ENCODE assay signal across 8 cellular contexts in the genomic region with DNA sequence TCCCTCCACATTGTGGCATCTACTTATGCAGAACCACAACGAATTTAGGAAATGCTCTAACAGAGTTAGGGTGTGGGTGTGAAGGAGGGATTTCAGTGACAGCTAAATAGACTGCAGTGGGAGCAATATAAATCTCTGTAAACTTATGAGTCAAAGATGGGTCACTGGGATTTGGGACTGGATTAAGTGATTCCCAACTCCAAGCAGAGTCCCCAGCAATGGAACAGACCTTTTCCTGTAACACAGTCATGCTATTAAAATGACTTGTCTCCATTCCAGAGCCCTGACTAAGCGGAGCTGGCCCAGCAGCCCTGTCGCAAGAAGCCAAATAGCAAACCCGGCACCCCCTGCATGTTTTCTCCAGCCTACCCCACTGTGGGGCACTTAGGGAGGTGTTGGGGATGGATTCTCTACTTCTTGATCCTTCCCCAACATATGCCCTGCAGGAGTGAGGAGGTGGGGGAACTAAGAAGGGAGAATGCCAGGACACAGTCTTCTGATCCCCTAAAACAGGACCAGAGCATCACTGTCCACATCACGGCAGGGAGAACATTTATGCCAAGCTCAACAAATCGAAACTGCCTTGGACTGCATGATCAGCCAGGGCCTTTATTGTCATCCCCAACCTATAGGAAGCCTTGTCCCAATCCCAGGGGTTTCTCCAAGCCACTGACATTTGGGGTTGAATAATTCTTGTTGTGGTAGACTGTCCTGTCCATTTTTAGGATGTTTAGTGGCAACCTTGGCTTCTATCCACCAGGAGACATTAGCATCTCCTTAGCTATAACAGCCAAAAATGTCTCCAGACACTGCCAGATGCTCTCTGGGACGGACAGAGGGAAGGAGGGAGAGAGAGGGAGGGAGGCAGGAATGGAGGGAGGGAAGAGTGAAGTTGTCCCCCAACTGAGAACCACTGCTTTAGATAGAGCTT. TPM values are rescaled to one million over a fixed set of nuclear protein-coding genes. Genes with fewer than 3 reads are reported as not detected.
DNase-seq lines count a peak whose midpoint lies in the region; ATAC-seq and TF ChIP-seq lines count a peak whose summit lies in the region.

No MANE protein-coding gene starts in this region.

- no peaks in the 10 kb centered on the region for H3K4me1 ChIP-seq in MM.1S (ENCODE audit: low read length)

- no peak for TF ChIP-seq CTCF in MM.1S (IDR thresholded peaks at IDR 0.05; ENCODE audit: low read length)

- H3K4me3 ChIP-seq in MM.1S (ENCODE audit: low read length): no peak overlapping the region

- H3K9me2 ChIP-seq in MM.1S (replicated peaks; ENCODE audit: insufficient read depth, low read length): no peaks in the 10 kb centered on the region

- H3K79me2 ChIP-seq in MM.1S (ENCODE audit: low read length): no peaks in the 10 kb centered on the region

- no peak overlapping the region for H3K9ac ChIP-seq in MM.1S (ENCODE audit: low read length)

- H2AFZ ChIP-seq in MM.1S (ENCODE audit: low read length): no peak overlapping the region

- ATAC-seq in GM21825 (IDR thresholded peaks at IDR 0.05; ENCODE audit: unreplicated experiment): no peak

- DNase-seq in LHCN-M2 (ENCODE audit: low read depth) (peak; percentile 98), dermis blood vessel endothelial cell (peak; percentile 73), medulla oblongata (ENCODE audit: extremely low spot score) (peak; percentile 27), ureter (ENCODE audit: low spot score) (peak; percentile 79), MM.1S (no peak), GDM1 (lab: John Stamatoyannopoulos, UW) (no peak), DMS 273 (lab: John Stamatoyannopoulos, UW; ENCODE audit: unreplicated experiment) (no peak)

- H3K36me3 ChIP-seq in MM.1S (replicated peaks; ENCODE audit: insufficient read depth, low read length): no peaks in the 10 kb centered on the region

- no peaks in the 10 kb centered on the region for H4K20me1 ChIP-seq in MM.1S (ENCODE audit: insufficient read depth, low read length)

- no peaks in the 10 kb centered on the region for H3K9me3 ChIP-seq in MM.1S (replicated peaks; ENCODE audit: insufficient read depth, low read length)

- H3K27me3 ChIP-seq in MM.1S (replicated peaks; ENCODE audit: insufficient read depth, low read length): no peaks in the 10 kb centered on the region

- H3F3A ChIP-seq in MM.1S (ENCODE audit: insufficient read depth, low read length): no peaks in the 10 kb centered on the region

- H3K4me2 ChIP-seq in MM.1S (ENCODE audit: low read depth, low read length): no peak overlapping the region

- H3K27ac ChIP-seq in MM.1S (ENCODE audit: low read length): no peak overlapping the region

RNA-seq across cellular contexts. Expression of a gene that starts 36.9 kb away (rescaled TPM):
- total RNA-seq in LHCN-M2 (2014; rRNA removed): 514 and 527 TPM in 2 replicates
- polyA plus RNA-seq in LHCN-M2 (2012): 2,571 TPM
- total RNA-seq in dermis blood vessel endothelial cell: 438 and 724 TPM in 2 replicates
- 976 TPM for total RNA-seq in ureter

RNA-seq across cellular contexts. Expression of a gene that starts 37.1 kb away (rescaled TPM):
- total RNA-seq in LHCN-M2 (2014; rRNA removed) (2.2 and 8.5 TPM in 2 replicates), dermis blood vessel endothelial cell (5.6 and 7.4 TPM in 2 replicates), ureter (40.1 TPM)
- 3.7 TPM for polyA plus RNA-seq in LHCN-M2 (2012)

Comparison
In these comparisons a context has a peak if more than half of its experiments do, and no peak if none do; other contexts are left out.
1. DNase-seq: peak in LHCN-M2 (single experiment), dermis blood vessel endothelial cell (single experiment), medulla oblongata (single experiment) and ureter (single experiment); none in MM.1S (single experiment), GDM1 (single experiment) and DMS 273 (single experiment).